ENCODE assay signal across 8 cellular contexts in the genomic region with DNA sequence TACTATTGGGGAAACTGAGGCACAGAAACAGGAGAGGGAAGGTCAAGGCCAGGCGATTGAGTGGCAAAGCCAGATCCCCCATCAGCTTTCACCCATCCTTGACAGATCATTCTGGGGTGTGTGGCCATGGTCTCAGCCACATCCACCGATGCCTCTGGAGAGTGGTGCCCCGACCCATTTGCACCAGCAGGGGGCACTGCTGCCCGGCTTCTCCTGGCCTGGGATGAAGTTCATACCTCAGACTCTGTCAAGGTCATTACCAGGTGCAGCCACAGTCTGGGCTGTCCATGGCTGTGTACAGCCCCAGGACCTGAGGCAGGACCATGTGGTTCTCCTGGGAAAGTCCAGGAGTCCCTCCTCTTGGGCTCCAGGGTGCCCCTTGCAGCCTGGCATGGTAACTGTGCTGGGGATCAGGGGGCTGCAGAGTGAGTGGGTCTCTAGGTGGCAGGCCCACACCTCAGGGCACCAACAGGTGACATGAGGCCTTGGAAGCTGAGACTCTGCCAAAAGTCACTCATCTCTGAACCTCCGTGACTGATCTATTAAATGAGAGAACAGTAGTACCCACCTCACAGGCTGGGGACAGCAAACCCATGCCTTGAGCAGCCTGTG.
DNase-seq lines count a peak whose midpoint lies in the region; ATAC-seq lines count a peak whose summit lies in the region.

No MANE protein-coding gene starts in this region.

- DNase-seq in G401 (ENCODE audit: low spot score): peak; percentile 47
- peak; percentile 52 for DNase-seq in HT1080 (ENCODE audit: low read depth)
- peak; percentile 43 to 72 (median 60) for DNase-seq in T-helper 1 cell
- DNase-seq in amniotic epithelial cell (ENCODE audit: low read depth): peak; percentile 20
- peak in 37 of 51 donors; percentile 3 to 71 (median 32) for DNase-seq in hypothalamus (lab: John Stamatoyannopoulos, UW)
- DNase-seq in stimulated activated CD4-positive, alpha-beta T cell treated with anti-CD3 and anti-CD28 coated beads, Interleukin-15, amount 100 ng/mL, for 1 hour (ENCODE audit: low read depth in 1 of 2, low spot score in 1 of 2): peak; percentile 48 to 66
- DNase-seq in RKO (ENCODE audit: low spot score): no peak

- in situ Hi-C loops in G401 (cut with HindIII; ENCODE audit: low sequenced_read_pairs): no loop called here

- no peak for ATAC-seq in GM18519 (IDR thresholded peaks at IDR 0.05; ENCODE audit: low FRiP score, unreplicated experiment)
